ENCODE assay signal across 25 cellular contexts in the genomic region with DNA sequence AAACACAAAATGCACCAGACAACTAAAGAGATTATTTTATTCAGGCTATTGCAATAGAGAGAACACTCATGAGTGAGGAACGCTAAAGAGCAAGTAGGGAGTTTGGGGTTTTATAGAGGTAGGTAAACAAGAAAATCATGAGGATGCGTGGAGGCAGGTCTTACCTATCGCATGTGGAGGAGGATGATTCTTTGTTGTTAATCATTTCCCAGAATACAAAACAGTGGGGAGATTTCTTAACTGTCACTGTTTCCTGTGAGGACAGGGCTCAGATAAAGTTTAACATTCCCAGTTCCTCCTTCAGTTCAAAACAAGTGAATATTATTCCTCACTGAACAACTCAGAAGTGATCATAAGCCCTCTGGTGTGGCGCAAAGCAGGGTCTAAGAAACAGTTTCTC.
"Had no signal": no experiment of that assay in that cellular context is flagged by ENCODE, and none has a peak within 500 bp of the region (broad histone marks: within the 10 kb centered on the region; RNA-seq: fewer than 3 reads in every experiment).

No MANE protein-coding gene starts in this region.

- H3K4me2 ChIP-seq: hepatocyte had no signal

- H3K79me2 ChIP-seq: hepatocyte had no signal

- H3K27ac Mint-ChIP-seq: activated CD4-positive, alpha-beta memory T cell treated with anti-CD3 and anti-CD28 coated beads for 36 hours; activated naive CD4-positive, alpha-beta T cell treated with anti-CD3 and anti-CD28 coated beads, Interleukin-2, amount 10 ng/mL, durations not matched to agents 7 days and 5 days; activated naive CD8-positive, alpha-beta T cell treated with anti-CD3 and anti-CD28 coated beads, Interleukin-2, amount 50 U/mL, for 24 hours; activated T-cell treated with anti-CD3 and anti-CD28 coated beads, Interleukin-2, amount 50 U/mL, for 72 hours; brain; immature natural killer cell; natural killer cell; progenitor cell of endocrine pancreas; T-helper 1 cell treated with Interleukin-12 subunit alpha and Interleukin-12 subunit beta and Interleukin-4 antibody, amounts not matched to agents 30 μg/mL and 1 μg/mL, for 36 hours had no signal

- ATAC-seq: activated naive CD8-positive, alpha-beta T cell treated with anti-CD3 and anti-CD28 coated beads, Interleukin-2, amount 50 U/mL, for 24 hours; activated T-cell treated with anti-CD3 and anti-CD28 coated beads, Interleukin-2, amount 50 U/mL, for 72 hours; foreskin keratinocyte; natural killer cell had no signal

- H3K4me3 ChIP-seq: hepatocyte, left ventricle myocardium inferior, thyroid gland had no signal

- DNase-seq: activated CD4-positive, alpha-beta memory T cell treated with anti-CD3 and anti-CD28 coated beads for 36 hours; activated CD4-positive, alpha-beta T cell treated with anti-CD3 and anti-CD28 coated beads for 48 hours; activated CD4-positive, CD25-positive, alpha-beta regulatory T cell; activated effector memory CD4-positive, alpha-beta T cell treated with anti-CD3 and anti-CD28 coated beads, Interleukin-2, amount 50 U/mL, for 16 hours; activated naive CD4-positive, alpha-beta T cell treated with anti-CD3 and anti-CD28 coated beads, Interleukin-2, amount 10 ng/mL, durations not matched to agents 7 days and 5 days; activated naive CD8-positive, alpha-beta T cell treated with anti-CD3 and anti-CD28 coated beads, Interleukin-2, amount 50 U/mL, for 24 hours; activated T-cell treated with anti-CD3 and anti-CD28 coated beads, Interleukin-2, amount 50 U/mL, for 72 hours; aorta; caudate nucleus; dermis blood vessel endothelial cell; effector CD8-positive, alpha-beta T cell; foreskin keratinocyte; glutamatergic neuron; immature natural killer cell; left ventricle myocardium inferior; natural killer cell; stimulated activated CD4-positive, alpha-beta T cell treated with anti-CD3 and anti-CD28 coated beads, Interleukin-2, amount 100 ng/mL, for 48 hours; stimulated activated naive CD4-positive, alpha-beta T cell; substantia nigra; T1000; thyroid gland had no signal

- H3K9me3 Mint-ChIP-seq: natural killer cell had no signal

- H3K4me1 Mint-ChIP-seq: activated naive CD4-positive, alpha-beta T cell treated with anti-CD3 and anti-CD28 coated beads, Interleukin-2, amount 10 ng/mL, durations not matched to agents 7 days and 5 days; activated naive CD8-positive, alpha-beta T cell treated with anti-CD3 and anti-CD28 coated beads, Interleukin-2, amount 50 U/mL, for 24 hours; brain; immature natural killer cell; natural killer cell had no signal

- H3K4me3 Mint-ChIP-seq: activated CD4-positive, alpha-beta memory T cell treated with anti-CD3 and anti-CD28 coated beads for 36 hours; activated naive CD4-positive, alpha-beta T cell treated with anti-CD3 and anti-CD28 coated beads, Interleukin-2, amount 10 ng/mL, durations not matched to agents 7 days and 5 days; activated naive CD8-positive, alpha-beta T cell treated with anti-CD3 and anti-CD28 coated beads, Interleukin-2, amount 50 U/mL, for 24 hours; activated T-cell treated with anti-CD3 and anti-CD28 coated beads, Interleukin-2, amount 50 U/mL, for 72 hours; brain; immature natural killer cell; natural killer cell; T-helper 1 cell treated with Interleukin-12 subunit alpha and Interleukin-12 subunit beta and Interleukin-4 antibody, amounts not matched to agents 30 μg/mL and 1 μg/mL, for 36 hours had no signal

- H2AFZ ChIP-seq: hepatocyte had no signal

- H3K9me3 ChIP-seq: thyroid gland had no signal

- H3K36me3 Mint-ChIP-seq: activated CD4-positive, alpha-beta memory T cell treated with anti-CD3 and anti-CD28 coated beads for 36 hours; activated naive CD4-positive, alpha-beta T cell treated with anti-CD3 and anti-CD28 coated beads, Interleukin-2, amount 10 ng/mL, durations not matched to agents 7 days and 5 days; brain; immature natural killer cell; natural killer cell had no signal

- H3K4me1 ChIP-seq: foreskin keratinocyte, left ventricle myocardium inferior had no signal

- H3K27ac ChIP-seq: foreskin keratinocyte, hepatocyte, left ventricle myocardium inferior, thyroid gland had no signal

- H3K27me3 ChIP-seq: hepatocyte, thyroid gland had no signal

- H3K36me3 ChIP-seq: left ventricle myocardium inferior, thyroid gland had no signal

- H3K27me3 Mint-ChIP-seq: activated CD4-positive, alpha-beta memory T cell treated with anti-CD3 and anti-CD28 coated beads for 36 hours; progenitor cell of endocrine pancreas had no signal
